Comparison of ENCODE assay signal across 1 cellular context in the genomic region with DNA sequence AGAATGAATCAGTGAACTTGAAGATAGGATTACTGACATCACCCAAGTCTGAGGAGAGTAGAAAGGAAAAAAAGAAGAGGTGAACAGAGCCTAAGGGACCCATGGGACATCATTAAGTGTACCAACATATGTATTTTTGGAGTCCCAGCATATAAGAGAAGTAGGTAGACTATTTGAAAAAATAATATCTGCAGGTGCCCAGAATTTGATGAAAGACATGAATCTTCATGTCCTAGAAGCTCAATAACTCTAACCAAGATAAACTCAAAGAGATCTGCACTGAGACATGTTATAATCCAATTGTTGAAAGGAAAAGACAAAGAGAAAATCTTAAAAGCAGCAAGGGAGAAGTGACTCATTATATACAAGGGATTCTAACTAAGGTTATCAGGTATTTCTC.
A peak's percentile ranks its signal among the peaks of the same experiment; 100 is the strongest.
TF ChIP-seq lines count a peak whose summit lies in the region.

No MANE protein-coding gene starts in this region.

TF ChIP-seq in K562, 482 proteins besides CTCF, POLR2A, EP300 and RAD21 (continued from another document):
- TF ChIP-seq, protein P1, sequence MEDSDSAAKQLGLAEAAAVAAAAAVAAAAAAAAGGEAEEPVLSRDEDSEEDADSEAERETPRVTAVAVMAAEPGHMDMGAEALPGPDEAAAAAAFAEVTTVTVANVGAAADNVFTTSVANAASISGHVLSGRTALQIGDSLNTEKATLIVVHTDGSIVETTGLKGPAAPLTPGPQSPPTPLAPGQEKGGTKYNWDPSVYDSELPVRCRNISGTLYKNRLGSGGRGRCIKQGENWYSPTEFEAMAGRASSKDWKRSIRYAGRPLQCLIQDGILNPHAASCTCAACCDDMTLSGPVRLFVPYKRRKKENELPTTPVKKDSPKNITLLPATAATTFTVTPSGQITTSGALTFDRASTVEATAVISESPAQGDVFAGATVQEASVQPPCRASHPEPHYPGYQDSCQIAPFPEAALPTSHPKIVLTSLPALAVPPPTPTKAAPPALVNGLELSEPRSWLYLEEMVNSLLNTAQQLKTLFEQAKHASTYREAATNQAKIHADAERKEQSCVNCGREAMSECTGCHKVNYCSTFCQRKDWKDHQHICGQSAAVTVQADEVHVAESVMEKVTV (CRISPR knock-in tag; IDR thresholded peaks at IDR 0.05), result no peak
- TF ChIP-seq TRIM28 (IDR thresholded peaks at IDR 0.05) (peak; percentile 79; the same call in 1 of the 2 replicates), KLF13 (tag; IDR thresholded peaks at IDR 0.05; ENCODE audit: borderline replicate concordance, low read depth) (no peak)
